ENCODE assay signal across 8 cellular contexts in the genomic region with DNA sequence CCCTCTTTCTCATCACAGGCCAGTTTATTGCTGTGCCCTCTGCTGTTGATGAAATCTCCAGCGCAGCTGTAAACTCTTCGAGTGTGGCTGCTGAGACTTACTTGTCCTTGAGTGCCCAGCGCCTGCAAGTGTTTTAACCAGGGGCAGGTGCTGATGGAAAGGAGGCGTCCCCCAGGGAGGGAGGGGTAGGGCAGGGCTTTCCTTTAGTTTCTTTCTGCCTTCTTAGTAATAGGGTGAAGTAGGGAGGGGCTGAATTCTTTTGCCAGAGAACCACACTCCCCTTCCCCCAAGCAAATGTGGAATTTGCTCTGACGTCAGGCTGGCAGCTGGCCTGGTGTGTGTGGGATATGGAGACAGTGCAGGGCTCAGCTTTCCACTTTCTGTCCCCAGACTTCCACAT.
DNase-seq lines count a peak whose midpoint lies in the region; ATAC-seq and TF ChIP-seq lines count a peak whose summit lies in the region.

No MANE protein-coding gene starts in this region.

- peak; percentile 32 for DNase-seq in ACHN
- peak; percentile 51 for DNase-seq in NAMALWA (ENCODE audit: low spot score)
- peak in 37 of 61 donors; percentile 5 to 59 (median 27) for DNase-seq in caudate nucleus (lab: John Stamatoyannopoulos, UW)
- DNase-seq in left colon, result peak; percentile 58 to 61
- DNase-seq in stomach, result peak; percentile 62
- no peak for DNase-seq in effector memory CD4-positive, alpha-beta T cell
- no peak for DNase-seq in NCI-H69 (lab: John Stamatoyannopoulos, UW)

- peak; percentile 57 for ATAC-seq in left colon
- ATAC-seq in GM21390 (IDR thresholded peaks at IDR 0.05; ENCODE audit: unreplicated experiment), result no peak

- no peaks in the 10 kb centered on the region for H3K27me3 ChIP-seq in stomach
- H3K27me3 ChIP-seq in effector memory CD4-positive, alpha-beta T cell (replicated peaks; ENCODE audit: control insufficient read depth, insufficient read depth, low read length, poor library complexity, severe bottlenecking), result no peaks in the 10 kb centered on the region

- peaks cover 0 to 16% (median 4%) of the 10 kb centered on the region in 4 donors for H3K4me1 ChIP-seq in stomach
- no peaks in the 10 kb centered on the region for H3K4me1 ChIP-seq in effector memory CD4-positive, alpha-beta T cell (ENCODE audit: control insufficient read depth, insufficient read depth, low read length, poor library complexity, severe bottlenecking)

- 41 to 54% (median 41%) methylated on average over 5 of the region's 5 CpGs for WGBS in stomach, 5 donors

- TF ChIP-seq EP300 in stomach (IDR thresholded peaks at IDR 0.05), result no peak

- no peak for TF ChIP-seq CTCF in stomach (IDR thresholded peaks at IDR 0.05)

- H3K36me3 ChIP-seq in stomach, result peaks cover 41 to 96% (median 82%) of the 10 kb centered on the region in 4 donors
- H3K36me3 ChIP-seq in effector memory CD4-positive, alpha-beta T cell (ENCODE audit: control insufficient read depth, insufficient read depth, low read length), result peaks cover 69% of the 10 kb centered on the region

- H3K4me3 ChIP-seq in stomach, result no peak overlapping the region
- H3K4me3 ChIP-seq in effector memory CD4-positive, alpha-beta T cell (ENCODE audit: insufficient read depth, low read depth, low read length, poor library complexity, severe bottlenecking), result no peak overlapping the region

- no peak for TF ChIP-seq POLR2A in stomach (IDR thresholded peaks at IDR 0.05)

- in situ Hi-C loops in ACHN (cut with HindIII; ENCODE audit: low pct_ligation_motif_present, low pct_unique_long_range_greater_than_20kb, low sequenced_read_pairs), result no loop called here

- no peaks in the 10 kb centered on the region for H3K9me3 ChIP-seq in stomach
- no peaks in the 10 kb centered on the region for H3K9me3 ChIP-seq in effector memory CD4-positive, alpha-beta T cell (ENCODE audit: control insufficient read depth, low read length)

- intact Hi-C loops in left colon (cut with DNase I, micrococcal nuclease) (no loop called here), stomach (cut with DNase I; ENCODE audit: low total_unique reads) (loop anchor here (10.0 kb wide), 1 partner anchor 55 kb away; no protein-coding TSS in a partner anchor)

- H3K27ac ChIP-seq in caudate nucleus (ENCODE audit: low read depth, low read length) (peak overlapping the region; percentile 64), stomach (peak overlapping the region in 4 of 5 donors; percentile 31 to 69 (median 58))
- no peak overlapping the region for H3K27ac ChIP-seq in effector memory CD4-positive, alpha-beta T cell (ENCODE audit: insufficient read depth, low read length, poor library complexity, severe bottlenecking)

Comparison
In these comparisons a context has a peak if more than half of its experiments do, and no peak if none do; other contexts are left out.
1. DNase-seq: peak in ACHN (single experiment), NAMALWA (single experiment), caudate nucleus (37 of 61), left colon (2 of 2) and stomach (single experiment); none in effector memory CD4-positive, alpha-beta T cell (0 of 3) and NCI-H69 (single experiment).